ENCODE assay signal across 12 cellular contexts in the genomic region with DNA sequence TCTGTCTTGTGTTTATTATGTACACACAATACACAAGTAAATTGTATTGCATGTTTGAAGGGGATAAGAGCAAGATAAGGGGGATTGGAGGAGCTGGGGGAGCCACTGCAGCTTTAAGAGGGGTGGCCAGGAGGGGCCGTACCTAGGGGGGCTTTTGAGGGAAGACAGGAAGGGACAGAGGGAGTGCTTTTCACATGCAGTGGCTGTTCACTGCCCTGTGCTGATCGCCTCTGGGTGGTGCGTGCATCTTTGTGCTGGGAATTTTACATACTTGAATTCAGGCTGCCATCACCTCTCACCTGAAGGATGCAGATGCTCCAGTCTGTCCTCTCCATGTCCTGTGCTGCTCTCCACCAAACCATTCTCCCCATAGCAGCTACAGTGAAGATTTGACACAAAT.
DNase-seq lines count a peak whose midpoint lies in the region; ATAC-seq and TF ChIP-seq lines count a peak whose summit lies in the region.
"Had no signal": no experiment of that assay in that cellular context is flagged by ENCODE, and none has a peak within 500 bp of the region (broad histone marks: within the 10 kb centered on the region; RNA-seq: fewer than 3 reads in every experiment).

No MANE protein-coding gene starts in this region.

- BruUV-seq in HCT116 (replicated peaks; lab: Mats Ljungman, UMichigan): no TSS peak

- intact Hi-C loops in HCT116 (cut with micrococcal nuclease): loop anchor here (5.0 kb wide), 1 partner anchor 169 kb away; no protein-coding TSS in a partner anchor

- peaks cover 3% of the 10 kb centered on the region; the same call in 1 of the 2 replicates for H3K27me3 ChIP-seq in HCT116 (ENCODE audit: insufficient read depth, low read length)
- H3K27me3 ChIP-seq: BLaER1 treated with 17β-estradiol and CSF1 and Interleukin-3, amounts not matched to agents 10 nM and 100 nM had no signal

- no peak for TF ChIP-seq RAD21 in HCT116 (IDR thresholded peaks at IDR 0.05; ENCODE audit: low read depth)

- no peaks in the 10 kb centered on the region for H3K9me2 ChIP-seq in HCT116 (ENCODE audit: insufficient read depth)

- no peak for DNase-seq in activated naive CD4-positive, alpha-beta T cell treated with anti-CD3 and anti-CD28 coated beads, Interleukin-2, amount 10 ng/mL, durations not matched to agents 7 days and 5 days
- no peak for DNase-seq in activated naive CD4-positive, alpha-beta T cell treated with anti-CD3 and anti-CD28 coated beads, Interleukin-2, amount 50 U/mL, for 16 hours
- DNase-seq in HCT116 (ENCODE audit: low read depth, low spot score) (no peak), left lobe of liver (ENCODE audit: low spot score) (peak; percentile 21), type B pancreatic cell (ENCODE audit: extremely low spot score, unreplicated experiment) (peak; percentile 37), ACHN (no peak)
- DNase-seq: CD4-positive, alpha-beta T cell; GOT3; HCEC 1CT had no signal

- H3K4me1 Mint-ChIP-seq in activated naive CD4-positive, alpha-beta T cell treated with anti-CD3 and anti-CD28 coated beads, Interleukin-2, amount 10 ng/mL, durations not matched to agents 7 days and 5 days: no peaks in the 10 kb centered on the region
- H3K4me1 Mint-ChIP-seq in type B pancreatic cell (ENCODE audit: unreplicated experiment): no peaks in the 10 kb centered on the region

- H3K9me3 ChIP-seq in HCT116 (ENCODE audit: control insufficient read depth in 1 of 2, insufficient read depth in 1 of 2, low read depth in 1 of 2, low read length in 2 of 2): no peaks in the 10 kb centered on the region

- no peaks in the 10 kb centered on the region for H3K9me3 Mint-ChIP-seq in activated naive CD4-positive, alpha-beta T cell treated with anti-CD3 and anti-CD28 coated beads, Interleukin-2, amount 10 ng/mL, durations not matched to agents 7 days and 5 days
- no peaks in the 10 kb centered on the region for H3K9me3 Mint-ChIP-seq in type B pancreatic cell
- H3K9me3 Mint-ChIP-seq: CD4-positive, alpha-beta T cell had no signal

- RAD21 ChIA-PET in HCT116 (lab: Charles Lee; ENCODE audit: low non-redundant PET in 1 of 2, low total read pairs in 2 of 2, uncharacterized antibody in 2 of 2, unreplicated experiment in 2 of 2): interaction anchor here in 1 of 2 experiments (0.9 kb wide), 1 partner anchor 84 kb away, joined by 3 read pairs; no protein-coding TSS in a partner anchor

- no peak overlapping the region for H3K4me3 Mint-ChIP-seq in activated naive CD4-positive, alpha-beta T cell treated with anti-CD3 and anti-CD28 coated beads, Interleukin-2, amount 10 ng/mL, durations not matched to agents 7 days and 5 days
- no peak overlapping the region for H3K4me3 Mint-ChIP-seq in type B pancreatic cell
- H3K4me3 Mint-ChIP-seq: CD4-positive, alpha-beta T cell had no signal

- TF ChIP-seq CTCF in HCT116 (IDR thresholded peaks at IDR 0.05 in 2 of 3, conservative IDR thresholded peaks at IDR 0.05 in 1 of 3; ENCODE audit: borderline replicate concordance in 1 of 3, insufficient read depth in 1 of 3, low read depth in 2 of 3, low read length in 2 of 3): no peak
- no peak for TF ChIP-seq CTCF in type B pancreatic cell (conservative IDR thresholded peaks at IDR 0.05)

- H3K79me2 ChIP-seq in HCT116 (ENCODE audit: insufficient read depth, low read length): no peaks in the 10 kb centered on the region

- no peak overlapping the region for H3K4me3 ChIP-seq in HCT116 (replicated peaks in 1 of 2; ENCODE audit: low read depth in 1 of 2, low read length in 2 of 2)
- H3K4me3 ChIP-seq: BLaER1 treated with 17β-estradiol and CSF1 and Interleukin-3, amounts not matched to agents 10 nM and 100 nM had no signal

- ATAC-seq in HCT116 (no peak), left lobe of liver (no peak), GM21576 (IDR thresholded peaks at IDR 0.05; ENCODE audit: unreplicated experiment) (no peak)

- no peak overlapping the region for H2AFZ ChIP-seq in HCT116 (ENCODE audit: low read depth, low read length, poor library complexity, severe bottlenecking)

- no peak for TF ChIP-seq POLR2A in HCT116 (IDR thresholded peaks at IDR 0.05; ENCODE audit: borderline replicate concordance, extremely low read depth, insufficient read depth, insufficient read length)

- H4K20me1 ChIP-seq in HCT116 (ENCODE audit: insufficient read depth): no peaks in the 10 kb centered on the region
- H4K20me1 ChIP-seq: BLaER1 treated with 17β-estradiol and CSF1 and Interleukin-3, amounts not matched to agents 10 nM and 100 nM had no signal

- H3K27me3 Mint-ChIP-seq in activated naive CD4-positive, alpha-beta T cell treated with anti-CD3 and anti-CD28 coated beads, Interleukin-2, amount 10 ng/mL, durations not matched to agents 7 days and 5 days: peaks cover 9% of the 10 kb centered on the region
- H3K27me3 Mint-ChIP-seq in type B pancreatic cell: peaks cover 13% of the 10 kb centered on the region

- peak overlapping the region; percentile 1; the same call in 1 of the 2 replicates for H3K4me2 ChIP-seq in HCT116 (ENCODE audit: low read length)

- in situ Hi-C loops in ACHN (cut with HindIII; ENCODE audit: low pct_ligation_motif_present, low pct_unique_long_range_greater_than_20kb, low sequenced_read_pairs): no loop called here

- POLR2A ChIA-PET in HCT116 (lab: Charles Lee): no interaction called here

- no peaks in the 10 kb centered on the region for H3K36me3 Mint-ChIP-seq in activated naive CD4-positive, alpha-beta T cell treated with anti-CD3 and anti-CD28 coated beads, Interleukin-2, amount 10 ng/mL, durations not matched to agents 7 days and 5 days
- no peaks in the 10 kb centered on the region for H3K36me3 Mint-ChIP-seq in type B pancreatic cell

- H3K36me3 ChIP-seq in HCT116 (ENCODE audit: control insufficient read depth in 1 of 2, insufficient read depth in 2 of 2, low read length in 2 of 2): no peaks in the 10 kb centered on the region
- H3K36me3 ChIP-seq: BLaER1 treated with 17β-estradiol and CSF1 and Interleukin-3, amounts not matched to agents 10 nM and 100 nM had no signal

- H3K4me1 ChIP-seq in HCT116 (ENCODE audit: control insufficient read depth in 1 of 2, insufficient read depth in 2 of 2, low read length in 2 of 2): 0 out of 4 replicates have a peak, but pooled peaks cover 3 to 4% of the 10 kb centered on the region in 2 experiments

- CTCF ChIA-PET in activated naive CD4-positive, alpha-beta T cell treated with anti-CD3 and anti-CD28 coated beads, Interleukin-2, amount 10 ng/mL, durations not matched to agents 7 days and 5 days (lab: Charles Lee): no interaction called here
- CTCF ChIA-PET in HCT116 (lab: Charles Lee): interaction anchor here (0.6 to 2.1 kb wide), 8 partner anchors 9 to 965 kb away, joined by 3 to 8 read pairs (median 4); no protein-coding TSS in a partner anchor

- no peak overlapping the region for H3K27ac ChIP-seq in HCT116 (ENCODE audit: low read depth, low read length)
- H3K27ac ChIP-seq: BLaER1 treated with 17β-estradiol and CSF1 and Interleukin-3, amounts not matched to agents 10 nM and 100 nM; HL-60 had no signal

- peak overlapping the region; percentile 51 for H3K27ac Mint-ChIP-seq in activated naive CD4-positive, alpha-beta T cell treated with anti-CD3 and anti-CD28 coated beads, Interleukin-2, amount 10 ng/mL, durations not matched to agents 7 days and 5 days
- no peak overlapping the region for H3K27ac Mint-ChIP-seq in type B pancreatic cell
- H3K27ac Mint-ChIP-seq: CD4-positive, alpha-beta T cell had no signal

- H3K9ac ChIP-seq in HCT116 (ENCODE audit: low read length): no peak overlapping the region
- H3K9ac ChIP-seq: BLaER1 treated with 17β-estradiol and CSF1 and Interleukin-3, amounts not matched to agents 10 nM and 100 nM had no signal

TF ChIP-seq in HCT116, 20 proteins besides CTCF, POLR2A, EP300 and RAD21 (continues in another document):
- TF ChIP-seq ZNF274 (IDR thresholded peaks at IDR 0.05; ENCODE audit: low read depth, low read length) (no peak), FOSL1 (IDR thresholded peaks at IDR 0.05; ENCODE audit: low read depth) (no peak), SP1 (IDR thresholded peaks at IDR 0.05; ENCODE audit: low read depth) (no peak), CBX3 (IDR thresholded peaks at IDR 0.05; ENCODE audit: low read depth) (no peak)
- TF ChIP-seq, protein P1, sequence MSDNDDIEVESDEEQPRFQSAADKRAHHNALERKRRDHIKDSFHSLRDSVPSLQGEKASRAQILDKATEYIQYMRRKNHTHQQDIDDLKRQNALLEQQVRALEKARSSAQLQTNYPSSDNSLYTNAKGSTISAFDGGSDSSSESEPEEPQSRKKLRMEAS (IDR thresholded peaks at IDR 0.05): no peak
- TF ChIP-seq, protein P2, sequence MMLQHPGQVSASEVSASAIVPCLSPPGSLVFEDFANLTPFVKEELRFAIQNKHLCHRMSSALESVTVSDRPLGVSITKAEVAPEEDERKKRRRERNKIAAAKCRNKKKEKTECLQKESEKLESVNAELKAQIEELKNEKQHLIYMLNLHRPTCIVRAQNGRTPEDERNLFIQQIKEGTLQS (IDR thresholded peaks at IDR 0.05): no peak
- TF ChIP-seq, protein P3, sequence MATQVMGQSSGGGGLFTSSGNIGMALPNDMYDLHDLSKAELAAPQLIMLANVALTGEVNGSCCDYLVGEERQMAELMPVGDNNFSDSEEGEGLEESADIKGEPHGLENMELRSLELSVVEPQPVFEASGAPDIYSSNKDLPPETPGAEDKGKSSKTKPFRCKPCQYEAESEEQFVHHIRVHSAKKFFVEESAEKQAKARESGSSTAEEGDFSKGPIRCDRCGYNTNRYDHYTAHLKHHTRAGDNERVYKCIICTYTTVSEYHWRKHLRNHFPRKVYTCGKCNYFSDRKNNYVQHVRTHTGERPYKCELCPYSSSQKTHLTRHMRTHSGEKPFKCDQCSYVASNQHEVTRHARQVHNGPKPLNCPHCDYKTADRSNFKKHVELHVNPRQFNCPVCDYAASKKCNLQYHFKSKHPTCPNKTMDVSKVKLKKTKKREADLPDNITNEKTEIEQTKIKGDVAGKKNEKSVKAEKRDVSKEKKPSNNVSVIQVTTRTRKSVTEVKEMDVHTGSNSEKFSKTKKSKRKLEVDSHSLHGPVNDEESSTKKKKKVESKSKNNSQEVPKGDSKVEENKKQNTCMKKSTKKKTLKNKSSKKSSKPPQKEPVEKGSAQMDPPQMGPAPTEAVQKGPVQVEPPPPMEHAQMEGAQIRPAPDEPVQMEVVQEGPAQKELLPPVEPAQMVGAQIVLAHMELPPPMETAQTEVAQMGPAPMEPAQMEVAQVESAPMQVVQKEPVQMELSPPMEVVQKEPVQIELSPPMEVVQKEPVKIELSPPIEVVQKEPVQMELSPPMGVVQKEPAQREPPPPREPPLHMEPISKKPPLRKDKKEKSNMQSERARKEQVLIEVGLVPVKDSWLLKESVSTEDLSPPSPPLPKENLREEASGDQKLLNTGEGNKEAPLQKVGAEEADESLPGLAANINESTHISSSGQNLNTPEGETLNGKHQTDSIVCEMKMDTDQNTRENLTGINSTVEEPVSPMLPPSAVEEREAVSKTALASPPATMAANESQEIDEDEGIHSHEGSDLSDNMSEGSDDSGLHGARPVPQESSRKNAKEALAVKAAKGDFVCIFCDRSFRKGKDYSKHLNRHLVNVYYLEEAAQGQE (IDR thresholded peaks at IDR 0.05; ENCODE audit: low read depth): no peak

Comparison
In these comparisons a context has a peak if more than half of its experiments do, and no peak if none do; other contexts are left out.
1. DNase-seq: peak in left lobe of liver (single experiment) and type B pancreatic cell (single experiment); none in activated naive CD4-positive, alpha-beta T cell treated with anti-CD3 and anti-CD28 coated beads, Interleukin-2, amount 10 ng/mL, durations not matched to agents 7 days and 5 days (single experiment), activated naive CD4-positive, alpha-beta T cell treated with anti-CD3 and anti-CD28 coated beads, Interleukin-2, amount 50 U/mL, for 16 hours (single experiment), HCT116 (single experiment) and ACHN (single experiment).